Comparison of ENCODE assay signal across 8 cellular contexts in genomic region chr19:49442793-49443365, GRCh38. TPM values are rescaled to one million over a fixed set of nuclear protein-coding genes. Genes with fewer than 3 reads are reported as not detected.
DNase-seq lines count a peak whose midpoint lies in the region; ATAC-seq and TF ChIP-seq lines count a peak whose summit lies in the region.

No MANE protein-coding gene starts in this region.

- no peaks in the 10 kb centered on the region for H3K79me2 ChIP-seq in PC-3 (ENCODE audit: low read length)

- H3K9me3 ChIP-seq in PC-3 (ENCODE audit: low read length): no peaks in the 10 kb centered on the region

- H3K4me2 ChIP-seq in PC-3 (ENCODE audit: low read length): peak overlapping the region; percentile 100

- POLR2A ChIA-PET in PC-3 (lab: Charles Lee; ENCODE audit: unreplicated experiment): no interaction called here

- TF ChIP-seq CTCF in PC-3 (conservative IDR thresholded peaks at IDR 0.05; ENCODE audit: low read depth, low read length): no peak
- TF ChIP-seq CTCF in omental fat pad (IDR thresholded peaks at IDR 0.05): no peak

- no peaks in the 10 kb centered on the region for H4K20me1 ChIP-seq in PC-3 (ENCODE audit: low read length)

- peaks cover 43% of the 10 kb centered on the region for H3K27me3 ChIP-seq in PC-3 (ENCODE audit: low read length)

- ATAC-seq in GM18907 (IDR thresholded peaks at IDR 0.05; ENCODE audit: unreplicated experiment) (peak; percentile 5), PC-3 (peak; percentile 75), omental fat pad (ENCODE audit: low FRiP score) (peak; percentile 86), HG03097 (IDR thresholded peaks at IDR 0.05; ENCODE audit: low FRiP score, unreplicated experiment) (no peak)

- H3K4me1 ChIP-seq in PC-3 (ENCODE audit: insufficient read depth, low read length): no peaks in the 10 kb centered on the region

- no peaks in the 10 kb centered on the region for H3K9me2 ChIP-seq in PC-3 (replicated peaks; ENCODE audit: low read length)

- intact Hi-C loops in PC-3 (cut with micrococcal nuclease): loop anchor here (1.0 kb wide), 4 partner anchors 8 to 104 kb away; partner anchors contain the start of genes DKKL1 and PIH1D1

- peak; percentile 45 to 50 for DNase-seq in AML-193 (lab: John Stamatoyannopoulos, UW)
- peak; percentile 78 for DNase-seq in HPDE6-E6E7 (ENCODE audit: extremely low spot score)
- peak; percentile 92 for DNase-seq in PC-3
- DNase-seq in activated naive CD4-positive, alpha-beta T cell treated with anti-CD3 and anti-CD28 coated beads, Interleukin-2, amount 50 U/mL, for 16 hours: peak; percentile 52
- peak; percentile 88 for DNase-seq in glomerular visceral epithelial cell (ENCODE audit: extremely low spot score)
- peak; percentile 87 for DNase-seq in omental fat pad (ENCODE audit: low spot score)

- BruUV-seq in PC-3 (replicated peaks; lab: Mats Ljungman, UMichigan): no TSS peak

- peak overlapping the region; percentile 66 for H3K9ac ChIP-seq in PC-3 (ENCODE audit: low read length)

- H3K27ac ChIP-seq in PC-3 (ENCODE audit: low read length): no peak overlapping the region

- peak overlapping the region; percentile 87 for H3K4me3 ChIP-seq in PC-3 (ENCODE audit: low read length)

- no peaks in the 10 kb centered on the region for H3F3A ChIP-seq in PC-3 (ENCODE audit: low read length, unreplicated experiment)

- CTCF ChIA-PET in PC-3 (lab: Charles Lee): interaction anchor here (0.6 kb wide), 3 partner anchors 52 to 125 kb away, joined by 3 to 6 read pairs (median 5); no protein-coding TSS in a partner anchor

- H2AFZ ChIP-seq in PC-3 (ENCODE audit: low read length): peak overlapping the region; percentile 100

- H3K36me3 ChIP-seq in PC-3 (ENCODE audit: low read depth, low read length): no peaks in the 10 kb centered on the region

RNA-seq across cellular contexts. Expression of gene SLC17A7, which starts 1.6 kb away (rescaled TPM):
- total RNA-seq in PC-3 (2014; rRNA removed) (0.11 TPM in 1 of 2 replicates, not detected in the other), omental fat pad (1 to 10 TPM in 3 of 4 donors, under 1 TPM in 1; 0.48 to 6.3 (median 1.0) TPM)

RNA-seq across cellular contexts. Expression of gene PIH1D1, which starts 8.7 kb away (rescaled TPM):
- total RNA-seq in PC-3 (2014; rRNA removed): 171 and 200 TPM in 2 replicates
- total RNA-seq in omental fat pad: 10 to 100 TPM; 52.7 to 87.4 (median 75.7) TPM

RNA-seq across cellular contexts. Expression of gene ALDH16A1, which starts 10.1 kb away (rescaled TPM):
- total RNA-seq in PC-3 (2014; rRNA removed) (not detected in 2 replicates), omental fat pad (10 to 100 TPM; 20.3 to 48.1 (median 34.6) TPM)

RNA-seq across cellular contexts. Expression of gene GFY, which starts 17.7 kb away (rescaled TPM):
- total RNA-seq in PC-3 (2014; rRNA removed) (not detected in 2 replicates), omental fat pad (not detected)

RNA-seq across cellular contexts. Expression of gene PTH2, which starts 19.6 kb away (rescaled TPM):
- total RNA-seq in PC-3 (2014; rRNA removed) (not detected in 2 replicates), omental fat pad (not detected)

Comparison
In these comparisons a context has a peak if more than half of its experiments do, and no peak if none do; other contexts are left out.
1. RNA of gene ALDH16A1, which starts 10.1 kb away (total RNA-seq): 20.3 to 48.1 TPM in omental fat pad; not detected in PC-3; every median in the first group is over 10 times any median in the second.
2. Peak in every context shown above with its lines, with median percentiles within 50 percentile points of each other: DNase-seq.